In the genomic region with DNA sequence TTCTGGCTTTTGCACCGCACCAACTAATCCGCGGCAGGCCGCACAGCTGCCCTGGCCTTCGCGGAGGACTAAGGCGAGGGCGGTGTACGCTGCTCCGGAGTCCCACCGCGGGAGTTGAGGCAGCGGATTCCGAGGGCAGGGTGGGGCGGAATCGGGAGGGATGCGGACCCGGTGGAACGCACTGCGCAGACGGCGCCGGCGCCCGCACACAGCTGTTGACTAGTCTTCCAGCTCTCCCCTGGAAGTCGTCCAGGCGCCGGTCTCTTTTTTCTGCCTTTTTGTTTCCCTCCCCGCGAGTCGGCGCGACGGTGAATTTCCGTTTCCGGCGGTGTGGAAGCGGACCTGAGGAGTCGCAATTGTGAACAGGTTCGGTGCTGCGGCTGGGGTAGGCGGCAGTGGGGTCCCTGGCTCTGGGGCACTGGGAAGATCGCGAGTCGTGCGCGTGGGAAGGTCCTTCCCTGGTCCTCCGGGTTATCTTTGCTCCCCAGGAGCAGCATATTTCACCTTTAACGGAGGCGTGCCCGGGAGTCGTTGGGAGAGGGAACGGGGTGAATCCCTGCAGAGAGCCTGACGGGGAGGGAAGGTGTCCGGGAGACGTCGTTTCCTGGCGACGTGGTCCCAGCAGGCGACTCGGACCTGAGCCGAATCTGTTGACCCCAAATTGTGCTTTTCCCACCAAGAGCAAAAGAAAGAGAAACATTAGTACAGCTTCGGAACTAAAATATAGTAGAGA, we compare ENCODE assay signal across 8 cellular contexts. TPM values are rescaled to one million over a fixed set of nuclear protein-coding genes. Genes with fewer than 3 reads are reported as not detected.
DNase-seq lines count a peak whose midpoint lies in the region; ATAC-seq and TF ChIP-seq lines count a peak whose summit lies in the region.

A gene (plus strand): TSS at position 319 of the 733 bp plus-strand sequence. CDS start 5,195 bp downstream, outside the sequence.

- 0 to 1% (median 1%) methylated on average over 21 to 63 of the region's 63 CpGs for WGBS in stomach, 5 donors

- H2AFZ ChIP-seq in neuron (ENCODE audit: low read depth, low read length), result peak within 1 kb of the TSS; percentile 84

- no peaks in the 10 kb centered on the region for H3K9me3 ChIP-seq in RWPE2 (ENCODE audit: severe bottlenecking)
- no peaks in the 10 kb centered on the region for H3K9me3 ChIP-seq in neuron (ENCODE audit: low read length)
- no peaks in the 10 kb centered on the region for H3K9me3 ChIP-seq in stomach

- no peak for TF ChIP-seq CTCF in RWPE2 (IDR thresholded peaks at IDR 0.05; ENCODE audit: poor library complexity, severe bottlenecking)
- TF ChIP-seq CTCF in stomach (IDR thresholded peaks at IDR 0.05), result no peak

- H3K27me3 ChIP-seq in RWPE2 (ENCODE audit: insufficient read depth, poor library complexity, severe bottlenecking) (no peaks in the 10 kb centered on the region), neuron (ENCODE audit: insufficient read depth, low read length) (no peaks in the 10 kb centered on the region), stomach (no peaks in the 10 kb centered on the region)

- intact Hi-C loops in stomach (cut with DNase I; ENCODE audit: low total_unique reads), result no loop called here

- TF ChIP-seq EP300 in stomach (IDR thresholded peaks at IDR 0.05), result no peak

- in situ Hi-C loops in Caki2 (cut with HindIII; ENCODE audit: low pct_unique_long_range_greater_than_20kb, low sequenced_read_pairs), result no loop called here

- H3K36me3 ChIP-seq in RWPE2 (ENCODE audit: low read depth) (no peaks in the 10 kb centered on the region), neuron (ENCODE audit: insufficient read depth, low read length) (no peaks in the 10 kb centered on the region), stomach (no peaks in the 10 kb centered on the region)

- H3K27ac ChIP-seq in RWPE2 (ENCODE audit: poor library complexity, severe bottlenecking), result peak within 1 kb of the TSS; percentile 50
- peak within 1 kb of the TSS; percentile 55 to 86 (median 83) for H3K27ac ChIP-seq in stomach

- H3K4me1 ChIP-seq in RWPE2 (ENCODE audit: insufficient read depth, poor library complexity, severe bottlenecking), result peaks cover 5% of the 10 kb centered on the region
- no peaks in the 10 kb centered on the region for H3K4me1 ChIP-seq in neuron (ENCODE audit: insufficient read depth, low read length)
- peaks cover 4 to 12% (median 8%) of the 10 kb centered on the region in 4 donors for H3K4me1 ChIP-seq in stomach

- DNase-seq in Caki2 (ENCODE audit: low read depth), result peak; percentile 85
- peak; percentile 85 for DNase-seq in HT1080 (ENCODE audit: low read depth)
- DNase-seq in RWPE2 (ENCODE audit: low spot score), result peak; percentile 72
- DNase-seq in activated gamma-delta T cell treated with anti-CD3 and anti-CD28 coated beads, Interleukin-2, amount 50 U/mL, for 16 hours (ENCODE audit: low read depth), result peak; percentile 58
- DNase-seq in foreskin melanocyte, result peak; percentile 47
- peak; percentile 83 for DNase-seq in stomach

- H3K4me3 ChIP-seq in RWPE2 (ENCODE audit: severe bottlenecking), result peak within 1 kb of the TSS; percentile 85
- peak within 1 kb of the TSS; percentile 68 for H3K4me3 ChIP-seq in neuron (ENCODE audit: low read length)
- H3K4me3 ChIP-seq in stomach, result peak within 1 kb of the TSS; percentile 60 to 87 (median 68)

- ATAC-seq in GM21381 (IDR thresholded peaks at IDR 0.05; ENCODE audit: unreplicated experiment) (peak; percentile 89), RWPE2 (ENCODE audit: low read depth) (peak; percentile 84)

- TF ChIP-seq POLR2A in stomach (IDR thresholded peaks at IDR 0.05), result no peak

RNA-seq across cellular contexts. Expression of the gene that starts here (rescaled TPM):
- 2.2 and 3.6 TPM in 2 replicates for total RNA-seq in Caki2 (2014; rRNA removed; shearing (Covaris generic); ENCODE audit: low replicate concordance)
- total RNA-seq in HT1080 (2014; rRNA removed; shearing (Covaris generic)), result 2.5 and 13.2 TPM in 2 replicates
- polyA plus RNA-seq in HT1080 (2015; cell fraction: cytosol; rRNA removed), result 5.1 and 7.6 TPM in 2 replicates
- polyA plus RNA-seq in HT1080 (2015; cell fraction: nucleus; rRNA removed), result 8.4 and 8.5 TPM in 2 replicates
- total RNA-seq in stomach, result 1 to 10 TPM in 2 of 5 donors, under 1 TPM in 1, not detected in 2; 0.29 to 8.1 (median 5.1) TPM
- 1 to 10 TPM; 2.4 to 3.0 (median 2.7) TPM for polyA plus RNA-seq in stomach

Comparison
In these comparisons a context has a peak if more than half of its experiments do, and no peak if none do; other contexts are left out.
1. Peak in every context shown above with its lines: DNase-seq, ATAC-seq, H3K4me3 ChIP-seq and H3K27ac ChIP-seq.